In genomic region chr14:88851587-88851986, GRCh38 we compare ENCODE assay signal across 21 cellular contexts.
"Had no signal": no experiment of that assay in that cellular context is flagged by ENCODE, and none has a peak within 500 bp of the region (broad histone marks: within the 10 kb centered on the region; RNA-seq: fewer than 3 reads in every experiment).

No MANE protein-coding gene starts in this region.

- H3K27me3 Mint-ChIP-seq: memory B cell; progenitor cell of endocrine pancreas; stimulated activated naive CD8-positive, alpha-beta T cell treated with anti-CD3 and anti-CD28 coated beads, Interleukin-15, amount 100 ng/mL, for 72 hours had no signal

- H3K36me3 ChIP-seq: neutrophil, pancreas, uterus had no signal

- H3K9me3 ChIP-seq: neutrophil, pancreas, right lobe of liver, suprapubic skin, transverse colon, upper lobe of right lung, uterus had no signal

- H3K9me3 Mint-ChIP-seq: memory B cell; natural killer cell; stimulated activated naive CD8-positive, alpha-beta T cell treated with anti-CD3 and anti-CD28 coated beads, Interleukin-15, amount 100 ng/mL, for 72 hours had no signal

- H3K27ac Mint-ChIP-seq: memory B cell; natural killer cell; progenitor cell of endocrine pancreas; stimulated activated naive CD8-positive, alpha-beta T cell treated with anti-CD3 and anti-CD28 coated beads, Interleukin-15, amount 100 ng/mL, for 72 hours had no signal

- H3K27ac ChIP-seq: neutrophil, pancreas, right lobe of liver, suprapubic skin, transverse colon, upper lobe of right lung, uterus had no signal

- H3K4me3 Mint-ChIP-seq: memory B cell; natural killer cell; stimulated activated naive CD8-positive, alpha-beta T cell treated with anti-CD3 and anti-CD28 coated beads, Interleukin-15, amount 100 ng/mL, for 72 hours had no signal

- H3K4me3 ChIP-seq: lung, pancreas, right lobe of liver, suprapubic skin, transverse colon, upper lobe of right lung, uterus had no signal

- H3K27me3 ChIP-seq: neutrophil, pancreas, right lobe of liver, suprapubic skin, transverse colon, upper lobe of right lung, uterus had no signal

- ATAC-seq: left colon; left ventricle myocardium superior; natural killer cell; pancreas; right lobe of liver; stimulated activated naive CD8-positive, alpha-beta T cell treated with anti-CD3 and anti-CD28 coated beads, Interleukin-15, amount 100 ng/mL, for 72 hours; upper lobe of right lung had no signal

- H3K4me1 ChIP-seq: pancreas, right lobe of liver, suprapubic skin, transverse colon, upper lobe of right lung, uterus had no signal

- H3K36me3 Mint-ChIP-seq: memory B cell, natural killer cell had no signal

- H3K4me1 Mint-ChIP-seq: memory B cell; natural killer cell; stimulated activated naive CD8-positive, alpha-beta T cell treated with anti-CD3 and anti-CD28 coated beads, Interleukin-15, amount 100 ng/mL, for 72 hours had no signal

- DNase-seq: cortex of kidney; hypothalamus; kidney glomerular epithelial cell; left colon; left ventricle myocardium superior; natural killer cell; pancreas; right lobe of liver; small intestine; stimulated activated CD4-positive, alpha-beta T cell treated with anti-CD3 and anti-CD28 coated beads, Interleukin-15, amount 100 ng/mL, for 24 hours; stimulated activated CD4-positive, alpha-beta T cell treated with anti-CD3 and anti-CD28 coated beads, Interleukin-2, amount 100 ng/mL, for 48 hours; stimulated activated naive CD4-positive, alpha-beta T cell; stimulated activated naive CD8-positive, alpha-beta T cell treated with anti-CD3 and anti-CD28 coated beads, Interleukin-15, amount 100 ng/mL, for 72 hours; transverse colon; upper lobe of right lung; uterus had no signal
